ENCODE assay signal across 19 cellular contexts in the genomic region with DNA sequence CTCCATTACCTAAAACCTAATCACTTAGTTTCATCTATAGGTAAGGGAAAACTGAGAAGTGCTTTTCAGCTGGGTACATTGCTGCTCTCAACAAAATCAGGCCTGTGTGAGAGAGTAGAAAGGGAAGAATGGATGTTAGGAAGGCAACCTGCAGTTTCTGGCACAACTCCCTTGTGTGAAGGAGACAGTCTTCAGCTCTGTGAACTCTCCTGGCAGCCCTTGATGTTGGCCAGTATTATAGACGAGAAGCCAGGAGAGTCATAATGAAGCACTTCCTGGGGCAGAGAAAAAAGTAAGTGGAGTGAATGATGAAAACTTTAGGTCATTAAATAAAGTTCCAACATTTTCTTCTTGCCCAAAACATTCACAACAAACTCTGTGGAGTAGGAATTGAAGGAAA.
DNase-seq lines count a peak whose midpoint lies in the region; TF ChIP-seq lines count a peak whose summit lies in the region.
"Had no signal": no experiment of that assay in that cellular context is flagged by ENCODE, and none has a peak within 500 bp of the region (broad histone marks: within the 10 kb centered on the region; RNA-seq: fewer than 3 reads in every experiment).

No MANE protein-coding gene starts in this region.

- TF ChIP-seq EP300 in esophagus muscularis mucosa (IDR thresholded peaks at IDR 0.05) (no peak), sigmoid colon (IDR thresholded peaks at IDR 0.05) (no peak)

- intact Hi-C loops in PC-9 (cut with micrococcal nuclease; ENCODE audit: unreplicated experiment) (loop anchor here (2.0 to 5.0 kb wide), 4 partner anchors 204 to 396 kb away; a partner anchor contains a TSS), breast epithelium (cut with DNase I; ENCODE audit: low total_unique reads) (no loop called here), esophagus muscularis mucosa (cut with DNase I) (no loop called here), sigmoid colon (cut with DNase I) (no loop called here)

- H3K4me1 ChIP-seq in PC-9 (replicated peaks; ENCODE audit: insufficient read depth) (peaks cover 61% of the 10 kb centered on the region), breast epithelium (no peaks in the 10 kb centered on the region), esophagus muscularis mucosa (no peaks in the 10 kb centered on the region), hepatocyte (ENCODE audit: insufficient read depth) (no peaks in the 10 kb centered on the region), sigmoid colon (no peaks in the 10 kb centered on the region)
- H3K4me1 ChIP-seq: gastrocnemius medialis, tibial artery had no signal

- H3K36me3 ChIP-seq in PC-9 (ENCODE audit: low read depth) (0 out of 2 replicates have a peak, but pooled peaks cover 4% of the 10 kb centered on the region), breast epithelium (no peaks in the 10 kb centered on the region), esophagus muscularis mucosa (no peaks in the 10 kb centered on the region), hepatocyte (replicated peaks; ENCODE audit: insufficient read depth, low read depth) (no peaks in the 10 kb centered on the region), sigmoid colon (no peaks in the 10 kb centered on the region)
- H3K36me3 ChIP-seq: gastrocnemius medialis, tibial artery had no signal

- no peak for TF ChIP-seq CTCF in PC-9 (conservative IDR thresholded peaks at IDR 0.05)
- TF ChIP-seq CTCF in breast epithelium (IDR thresholded peaks at IDR 0.05): no peak
- TF ChIP-seq CTCF in esophagus muscularis mucosa (IDR thresholded peaks at IDR 0.05): no peak
- no peak for TF ChIP-seq CTCF in hepatocyte (IDR thresholded peaks at IDR 0.05; ENCODE audit: poor library complexity)
- TF ChIP-seq CTCF in sigmoid colon (IDR thresholded peaks at IDR 0.05): no peak

- CTCF ChIA-PET in PC-9 (lab: Charles Lee): no interaction called here

- WGBS in esophagus muscularis mucosa: 36% methylated on average over 1 of the region's 1 CpG
- 74% methylated on average over 1 of the region's 1 CpG for WGBS in hepatocyte (ENCODE audit: low lambda C conversion rate, missing lambda C conversion rate)
- WGBS in sigmoid colon, 2 donors: 86 to 92% methylated on average over 1 of the region's 1 CpG

- peaks cover 50% of the 10 kb centered on the region for H3F3A ChIP-seq in PC-9 (ENCODE audit: insufficient read depth, low read depth)

- no peaks in the 10 kb centered on the region for H3K79me2 ChIP-seq in PC-9 (ENCODE audit: low read depth)
- H3K79me2 ChIP-seq in hepatocyte: no peaks in the 10 kb centered on the region

- peak; percentile 33 for DNase-seq in Ammon's horn (ENCODE audit: low spot score)
- DNase-seq in PC-9: peak in 1 of 2 experiments; percentile 1
- no peak for DNase-seq in breast epithelium (ENCODE audit: low spot score in 2 of 2)
- DNase-seq in medulla oblongata (ENCODE audit: extremely low spot score): peak; percentile 74
- DNase-seq in GF-D8 (lab: John Stamatoyannopoulos, UW): no peak
- no peak for DNase-seq in esophagus muscularis mucosa (ENCODE audit: extremely low spot score)
- no peak for DNase-seq in hepatocyte (ENCODE audit: low spot score)
- no peak for DNase-seq in sigmoid colon
- DNase-seq: activated CD4-positive, alpha-beta T cell treated with anti-CD3 and anti-CD28 coated beads for 1 hour; activated T-cell treated with anti-CD3 and anti-CD28 coated beads, Interleukin-2, amount 50 U/mL, for 48 hours; CD8-positive, alpha-beta T cell; dermis blood vessel endothelial cell; DMS53; gastrocnemius medialis; left cardiac atrium; NCI-H1417; NCI-H524; stimulated activated CD4-positive, alpha-beta T cell treated with anti-CD3 and anti-CD28 coated beads, Interleukin-4, amount 100 ng/mL, for 1 hour; tibial artery had no signal

- peak overlapping the region; percentile 90 for H3K27ac ChIP-seq in PC-9
- peak overlapping the region; percentile 27 to 48 for H3K27ac ChIP-seq in breast epithelium
- H3K27ac ChIP-seq in esophagus muscularis mucosa (replicated peaks in 1 of 4): no peak overlapping the region
- no peak overlapping the region for H3K27ac ChIP-seq in hepatocyte
- no peak overlapping the region for H3K27ac ChIP-seq in sigmoid colon
- H3K27ac ChIP-seq: gastrocnemius medialis, tibial artery had no signal

- BruUV-seq in PC-9 (replicated peaks; lab: Mats Ljungman, UMichigan): no TSS peak

- H4K20me1 ChIP-seq in PC-9 (ENCODE audit: insufficient read depth): no peaks in the 10 kb centered on the region
- no peaks in the 10 kb centered on the region for H4K20me1 ChIP-seq in hepatocyte (ENCODE audit: insufficient read depth, poor library complexity, severe bottlenecking)

- H2AFZ ChIP-seq in PC-9: no peak overlapping the region
- no peak overlapping the region for H2AFZ ChIP-seq in hepatocyte

- POLR2A ChIA-PET in PC-9 (lab: Charles Lee; ENCODE audit: unreplicated experiment): no interaction called here

- H3K27me3 ChIP-seq in PC-9 (ENCODE audit: insufficient read depth, low read depth): no peaks in the 10 kb centered on the region
- H3K27me3 ChIP-seq in breast epithelium: no peaks in the 10 kb centered on the region
- H3K27me3 ChIP-seq in esophagus muscularis mucosa: no peaks in the 10 kb centered on the region
- H3K27me3 ChIP-seq in hepatocyte: no peaks in the 10 kb centered on the region
- H3K27me3 ChIP-seq in sigmoid colon: no peaks in the 10 kb centered on the region
- H3K27me3 ChIP-seq: gastrocnemius medialis, tibial artery had no signal

- H3K9me3 ChIP-seq in PC-9 (ENCODE audit: insufficient read depth, low read depth): peaks cover 19% of the 10 kb centered on the region
- peaks cover 0 to 6% of the 10 kb centered on the region in 2 donors for H3K9me3 ChIP-seq in breast epithelium
- peaks cover 0 to 10% (median 4%) of the 10 kb centered on the region in 4 donors for H3K9me3 ChIP-seq in esophagus muscularis mucosa
- no peaks in the 10 kb centered on the region for H3K9me3 ChIP-seq in hepatocyte (ENCODE audit: low read depth)
- peaks cover 0 to 4% (median 0%) of the 10 kb centered on the region in 4 donors for H3K9me3 ChIP-seq in sigmoid colon
- H3K9me3 ChIP-seq: gastrocnemius medialis had no signal

- peak overlapping the region; percentile 70 for H3K4me2 ChIP-seq in PC-9
- no peak overlapping the region for H3K4me2 ChIP-seq in hepatocyte

- H3K9me2 ChIP-seq in PC-9 (ENCODE audit: insufficient read depth) (no peaks in the 10 kb centered on the region), hepatocyte (replicated peaks; ENCODE audit: insufficient read depth) (no peaks in the 10 kb centered on the region)

- H3K4me3 ChIP-seq in PC-9: no peak overlapping the region
- no peak overlapping the region for H3K4me3 ChIP-seq in breast epithelium
- no peak overlapping the region for H3K4me3 ChIP-seq in esophagus muscularis mucosa
- H3K4me3 ChIP-seq in hepatocyte: no peak overlapping the region
- H3K4me3 ChIP-seq in sigmoid colon: no peak overlapping the region
- H3K4me3 ChIP-seq: gastrocnemius medialis, tibial artery had no signal

- TF ChIP-seq POLR2A in breast epithelium (IDR thresholded peaks at IDR 0.05) (no peak), esophagus muscularis mucosa (IDR thresholded peaks at IDR 0.05; ENCODE audit: low read depth) (no peak), sigmoid colon (IDR thresholded peaks at IDR 0.05) (no peak)

Comparison
In these comparisons a context has a peak if more than half of its experiments do, and no peak if none do; other contexts are left out.
1. DNase-seq: peak in Ammon's horn (single experiment) and medulla oblongata (single experiment); none in breast epithelium (0 of 2), GF-D8 (single experiment), esophagus muscularis mucosa (single experiment), hepatocyte (single experiment) and sigmoid colon (single experiment).
2. H3K27ac ChIP-seq: peak in PC-9 (single experiment) and breast epithelium (2 of 2); none in esophagus muscularis mucosa (0 of 4), hepatocyte (single experiment) and sigmoid colon (0 of 4).